ENCODE assay signal across 35 cellular contexts in genomic region chr10:59713196-59713821, GRCh38. TPM values are rescaled to one million over a fixed set of nuclear protein-coding genes. Genes with fewer than 3 reads are reported as not detected.
"Had no signal": no experiment of that assay in that cellular context is flagged by ENCODE, and none has a peak within 500 bp of the region (broad histone marks: within the 10 kb centered on the region; RNA-seq: fewer than 3 reads in every experiment).

No MANE protein-coding gene starts in this region.

- H3K27ac ChIP-seq: VCaP had no signal

- DNase-seq: activated B cell treated with CpG ODN at 0.5 μM for 24 hours; activated CD4-positive, alpha-beta memory T cell treated with anti-CD3 and anti-CD28 coated beads for 36 hours; activated CD4-positive, alpha-beta T cell treated with anti-CD3 and anti-CD28 coated beads for 4 hours; activated CD4-positive, alpha-beta T cell treated with anti-CD3 and anti-CD28 coated beads, Interleukin-2, amount 50 U/mL, for 1 hour; activated CD4-positive, CD25-positive, alpha-beta regulatory T cell treated with anti-CD3 and anti-CD28 coated beads, Interleukin-2, amount 50 U/mL, for 72 hours; activated CD8-positive, alpha-beta memory T cell treated with anti-CD3 and anti-CD28 coated beads, Interleukin-2, amount 50 U/mL, for 4 hours; activated effector memory CD4-positive, alpha-beta T cell treated with Interleukin-2 at 50 U/mL for 16 hours; activated naive CD4-positive, alpha-beta T cell treated with anti-CD3 and anti-CD28 coated beads, Interleukin-2, amount 10 ng/mL, durations not matched to agents 7 days and 5 days; activated naive CD8-positive, alpha-beta T cell treated with anti-CD3 and anti-CD28 coated beads, Interleukin-2, amount 50 U/mL, for 24 hours; activated T-cell treated with anti-CD3 and anti-CD28 coated beads for 4 hours; activated T-cell treated with anti-CD3 and anti-CD28 coated beads, Interleukin-2, amount 50 U/mL, for 4 hours; anterior cingulate cortex; caudate nucleus; cerebellar nuclear complex; Kasumi-1; KG1; MG63; NCI-H1048; NCI-H1436 treated with DMSO at 0.1 percent for 48 hours; NCI-H1694 treated with DMSO at 0.1 percent for 48 hours; NCI-H2029; NCI-H345; NCI-H524 treated with DMSO at 0.1 percent for 48 hours; NCI-H748 treated with DMSO at 0.1 percent for 48 hours; NK-92 treated with Interleukin-12 subunit alpha and Interleukin-12 subunit beta, amount 100 ng/mL, for 24 hours; Right ventricle myocardium superior; SW 1271; T-helper 1 cell; T-helper 2 cell; T-helper 9 cell had no signal

- H3K4me3 ChIP-seq: MG63 had no signal

- H3K9me3 ChIP-seq: MG63 had no signal

- H3K27ac Mint-ChIP-seq: activated B cell treated with CpG ODN at 0.5 μM for 24 hours; activated CD4-positive, alpha-beta memory T cell treated with anti-CD3 and anti-CD28 coated beads for 36 hours; activated naive CD4-positive, alpha-beta T cell treated with anti-CD3 and anti-CD28 coated beads, Interleukin-2, amount 10 ng/mL, durations not matched to agents 7 days and 5 days; activated naive CD8-positive, alpha-beta T cell; activated naive CD8-positive, alpha-beta T cell treated with anti-CD3 and anti-CD28 coated beads, Interleukin-2, amount 50 U/mL, for 24 hours had no signal

- H3K36me3 ChIP-seq: MG63 had no signal

- FAIRE-seq: bronchial epithelial cell had no signal

- H3K9me3 Mint-ChIP-seq: activated B cell treated with CpG ODN at 0.5 μM for 24 hours; activated CD4-positive, alpha-beta memory T cell treated with anti-CD3 and anti-CD28 coated beads for 36 hours; activated naive CD4-positive, alpha-beta T cell treated with anti-CD3 and anti-CD28 coated beads, Interleukin-2, amount 10 ng/mL, durations not matched to agents 7 days and 5 days; activated naive CD8-positive, alpha-beta T cell treated with anti-CD3 and anti-CD28 coated beads, Interleukin-2, amount 50 U/mL, for 24 hours; activated T-cell treated with anti-CD3 and anti-CD28 coated beads, Interleukin-2, amount 50 U/mL, for 4 hours; brain had no signal

- H3K4me1 Mint-ChIP-seq: activated naive CD4-positive, alpha-beta T cell treated with anti-CD3 and anti-CD28 coated beads, Interleukin-2, amount 10 ng/mL, durations not matched to agents 7 days and 5 days; activated naive CD8-positive, alpha-beta T cell treated with anti-CD3 and anti-CD28 coated beads, Interleukin-2, amount 50 U/mL, for 24 hours had no signal

- ATAC-seq: activated naive CD8-positive, alpha-beta T cell treated with anti-CD3 and anti-CD28 coated beads, Interleukin-2, amount 50 U/mL, for 24 hours; activated T-cell treated with anti-CD3 and anti-CD28 coated beads, Interleukin-2, amount 50 U/mL, for 4 hours had no signal

- H3K36me3 Mint-ChIP-seq: activated CD4-positive, alpha-beta memory T cell treated with anti-CD3 and anti-CD28 coated beads for 36 hours; activated naive CD4-positive, alpha-beta T cell treated with anti-CD3 and anti-CD28 coated beads, Interleukin-2, amount 10 ng/mL, durations not matched to agents 7 days and 5 days; activated naive CD8-positive, alpha-beta T cell; brain had no signal

- H3K4me3 Mint-ChIP-seq: activated B cell treated with CpG ODN at 0.5 μM for 24 hours; activated CD4-positive, alpha-beta memory T cell treated with anti-CD3 and anti-CD28 coated beads for 36 hours; activated naive CD4-positive, alpha-beta T cell treated with anti-CD3 and anti-CD28 coated beads, Interleukin-2, amount 10 ng/mL, durations not matched to agents 7 days and 5 days; activated naive CD8-positive, alpha-beta T cell; activated naive CD8-positive, alpha-beta T cell treated with anti-CD3 and anti-CD28 coated beads, Interleukin-2, amount 50 U/mL, for 24 hours; activated T-cell treated with anti-CD3 and anti-CD28 coated beads, Interleukin-2, amount 50 U/mL, for 4 hours had no signal

RNA-seq across cellular contexts. Expression of gene MRLN, which starts 39.9 kb away (rescaled TPM):
- total RNA-seq: activated B cell treated with CpG ODN at 0.5 μM for 24 hours; activated CD4-positive, alpha-beta memory T cell treated with anti-CD3 and anti-CD28 coated beads for 36 hours; bronchial epithelial cell; NCI-H460; Right ventricle myocardium superior had no signal
